21 cellular contexts compared by ENCODE assay signal in the genomic region with DNA sequence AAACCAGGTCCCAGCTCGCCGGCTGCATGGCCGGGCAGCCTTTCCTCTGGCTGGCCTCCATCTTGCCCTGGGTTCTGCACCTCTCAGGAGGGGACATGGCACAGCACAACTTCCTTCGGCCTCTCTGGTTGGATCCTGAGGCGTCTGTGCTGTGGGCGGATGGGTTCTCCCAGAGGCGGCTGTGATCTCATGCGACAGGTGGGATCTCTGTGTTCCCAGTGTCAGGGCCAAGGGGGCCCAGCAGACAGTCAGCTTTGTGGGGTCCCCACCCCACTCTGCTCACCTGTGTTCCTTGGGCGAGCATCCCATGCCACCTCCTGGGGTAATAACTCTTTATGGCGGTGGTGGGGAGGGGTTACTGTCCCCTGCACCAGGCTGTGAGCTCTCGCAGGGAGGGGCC. TPM values are rescaled to one million over a fixed set of nuclear protein-coding genes. Genes with fewer than 3 reads are reported as not detected.
A peak's percentile ranks its signal among the peaks of the same experiment; 100 is the strongest.
DNase-seq lines count a peak whose midpoint lies in the region; ATAC-seq, FAIRE-seq and TF ChIP-seq lines count a peak whose summit lies in the region.
"Had no signal": no experiment of that assay in that cellular context is flagged by ENCODE, and none has a peak within 500 bp of the region (broad histone marks: within the 10 kb centered on the region; RNA-seq: fewer than 3 reads in every experiment).

No MANE protein-coding gene starts in this region.

- H3K27me3 Mint-ChIP-seq in progenitor cell of endocrine pancreas = peaks cover 19% of the 10 kb centered on the region
- H3K27me3 Mint-ChIP-seq in Caco-2 (ENCODE audit: insufficient read depth, unreplicated experiment) = no peaks in the 10 kb centered on the region
- peaks cover 4% of the 10 kb centered on the region for H3K27me3 Mint-ChIP-seq in activated CD4-positive, alpha-beta memory T cell treated with anti-CD3 and anti-CD28 coated beads for 36 hours

- H3K27ac ChIP-seq in RWPE1 (peak overlapping the region; percentile 68), epithelial cell of prostate (peak overlapping the region; percentile 49)
- H3K27ac ChIP-seq: GM23248 had no signal

- no peak for TF ChIP-seq POLR2A in H54 (IDR thresholded peaks at IDR 0.05; ENCODE audit: low read depth, low read length)

- H3K4me3 ChIP-seq in H7 (ENCODE audit: insufficient read depth, low read depth, low read length) (no peak overlapping the region), Caco-2 (ENCODE audit: low read depth, low read length) (no peak overlapping the region)
- H3K4me3 ChIP-seq: GM23248 had no signal

- CTCF ChIA-PET in RWPE1 (lab: Yijun Ruan, JAX) (interaction anchor here (1.3 to 1.4 kb wide), 2 partner anchors 14 to 36 kb away, joined by 3 to 4 read pairs; partner anchors contain the start of gene FA2H), Caco-2 (lab: Charles Lee) (interaction anchor here (1.3 kb wide), 1 partner anchor 124 kb away, joined by 3 read pairs; no protein-coding TSS in a partner anchor)
- CTCF ChIA-PET in activated CD4-positive, alpha-beta memory T cell treated with anti-CD3 and anti-CD28 coated beads for 36 hours (lab: Charles Lee) = interaction anchor here (1.3 kb wide), 1 partner anchor 12 kb away, joined by 3 read pairs; no protein-coding TSS in a partner anchor

- H3K9me3 ChIP-seq in Caco-2 = no peaks in the 10 kb centered on the region

- peaks cover 10% of the 10 kb centered on the region for H3K4me1 ChIP-seq in Caco-2

- H3K36me3 Mint-ChIP-seq in progenitor cell of endocrine pancreas (ENCODE audit: insufficient read depth) (no peaks in the 10 kb centered on the region), Caco-2 (ENCODE audit: insufficient read depth, unreplicated experiment) (peaks cover 8% of the 10 kb centered on the region)
- no peaks in the 10 kb centered on the region for H3K36me3 Mint-ChIP-seq in activated CD4-positive, alpha-beta memory T cell treated with anti-CD3 and anti-CD28 coated beads for 36 hours
- H3K36me3 Mint-ChIP-seq: CD14-positive monocyte had no signal

- POLR2A ChIA-PET in RWPE1 (lab: Yijun Ruan, JAX; ENCODE audit: low non-redundant PET) = no interaction called here
- POLR2A ChIA-PET in Caco-2 (lab: Charles Lee) = no interaction called here
- POLR2A ChIA-PET in activated CD4-positive, alpha-beta memory T cell treated with anti-CD3 and anti-CD28 coated beads for 36 hours (lab: Charles Lee) = no interaction called here

- FAIRE-seq in H54 (lab: Jason Lieb, UNC) = no peak
- FAIRE-seq: GM19239, HepG2 had no signal

- H3K4me3 Mint-ChIP-seq in progenitor cell of endocrine pancreas (ENCODE audit: low read depth) (no peak overlapping the region), Caco-2 (ENCODE audit: unreplicated experiment) (no peak overlapping the region)
- H3K4me3 Mint-ChIP-seq in activated CD4-positive, alpha-beta memory T cell treated with anti-CD3 and anti-CD28 coated beads for 36 hours = no peak overlapping the region
- H3K4me3 Mint-ChIP-seq: CD14-positive monocyte had no signal

- H3K9me3 Mint-ChIP-seq in progenitor cell of endocrine pancreas (ENCODE audit: low read depth) (no peaks in the 10 kb centered on the region), Caco-2 (ENCODE audit: unreplicated experiment) (no peaks in the 10 kb centered on the region)
- no peaks in the 10 kb centered on the region for H3K9me3 Mint-ChIP-seq in activated CD4-positive, alpha-beta memory T cell treated with anti-CD3 and anti-CD28 coated beads for 36 hours

- no peak for ATAC-seq in HG03521 (IDR thresholded peaks at IDR 0.05; ENCODE audit: unreplicated experiment)

- H3K36me3 ChIP-seq in H7 (replicated peaks; ENCODE audit: control insufficient read depth, insufficient read depth, low read length) (no peaks in the 10 kb centered on the region), Caco-2 (ENCODE audit: control insufficient read depth, insufficient read depth, low read length) (no peaks in the 10 kb centered on the region)

- DNase-seq in H7 = peak; percentile 40
- DNase-seq in RWPE1 (ENCODE audit: low spot score) = no peak
- no peak for DNase-seq in epithelial cell of prostate (ENCODE audit: low read depth, low spot score)
- DNase-seq in progenitor cell of endocrine pancreas (ENCODE audit: low spot score, unreplicated experiment) = no peak
- DNase-seq in Caco-2 = no peak
- no peak for DNase-seq in H54 (ENCODE audit: insufficient read length, low spot score)
- no peak for DNase-seq in activated CD4-positive, alpha-beta memory T cell treated with anti-CD3 and anti-CD28 coated beads for 36 hours
- DNase-seq: AML-193, DMS153, GDM1, KBM-7, NCI-H1694 treated with DMSO at 0.1 percent for 48 hours, NCI-H2107, NCI-H226, NCI-H524 had no signal

- BruUV-seq in Caco-2 (replicated peaks; lab: Mats Ljungman, UMichigan) = no TSS peak

- TF ChIP-seq CTCF in RWPE1 (conservative IDR thresholded peaks at IDR 0.05; ENCODE audit: low read depth) = no peak
- TF ChIP-seq CTCF in progenitor cell of endocrine pancreas (IDR thresholded peaks at IDR 0.05; ENCODE audit: unreplicated experiment) = no peak
- TF ChIP-seq CTCF in Caco-2 (IDR thresholded peaks at IDR 0.05; ENCODE audit: insufficient read depth in 1 of 2, low read depth in 1 of 2, low read length in 1 of 2, severe bottlenecking in 1 of 2, unreplicated experiment in 1 of 2) = no peak

- intact Hi-C loops in Caco-2 (cut with micrococcal nuclease; ENCODE audit: unreplicated experiment) = no loop called here
- intact Hi-C loops in activated CD4-positive, alpha-beta memory T cell treated with anti-CD3 and anti-CD28 coated beads for 36 hours (cut with micrococcal nuclease) = loop anchor here (10.0 kb wide), 1 partner anchor 216 kb away; no protein-coding TSS in a partner anchor

- peaks cover 4% of the 10 kb centered on the region for H3K4me1 Mint-ChIP-seq in progenitor cell of endocrine pancreas (ENCODE audit: low read depth)
- no peaks in the 10 kb centered on the region for H3K4me1 Mint-ChIP-seq in Caco-2 (ENCODE audit: low read depth, unreplicated experiment)
- no peaks in the 10 kb centered on the region for H3K4me1 Mint-ChIP-seq in activated CD4-positive, alpha-beta memory T cell treated with anti-CD3 and anti-CD28 coated beads for 36 hours (ENCODE audit: low read depth)

- H3K27ac Mint-ChIP-seq in progenitor cell of endocrine pancreas = peak overlapping the region; percentile 10
- H3K27ac Mint-ChIP-seq in Caco-2 (ENCODE audit: unreplicated experiment) = no peak overlapping the region
- no peak overlapping the region for H3K27ac Mint-ChIP-seq in activated CD4-positive, alpha-beta memory T cell treated with anti-CD3 and anti-CD28 coated beads for 36 hours
- H3K27ac Mint-ChIP-seq: CD14-positive monocyte had no signal

- no peaks in the 10 kb centered on the region for H3K27me3 ChIP-seq in H7 (ENCODE audit: control insufficient read depth, insufficient read depth, low read length)
- no peaks in the 10 kb centered on the region for H3K27me3 ChIP-seq in Caco-2 (replicated peaks; ENCODE audit: control insufficient read depth, insufficient read depth, low read length)

RNA-seq across cellular contexts. Expression of gene FA2H, which starts 35.8 kb away (rescaled TPM):
- total RNA-seq in H7 (2014; rRNA removed; shearing (Covaris generic)) = 1.1 and 1.9 TPM in 2 replicates
- total RNA-seq in progenitor cell of endocrine pancreas = 2.7 and 3.3 TPM in 2 replicates
- total RNA-seq in Caco-2 (2022) = 20.1 and 21.3 TPM in 2 replicates
- under 1 TPM in 1 of 2 experiments, not detected in 1; 0.22 TPM for total RNA-seq in activated CD4-positive, alpha-beta memory T cell treated with anti-CD3 and anti-CD28 coated beads for 36 hours
- total RNA-seq: Daoy, GM23248, HepG2 had no signal

RNA-seq across cellular contexts. Expression of gene MLKL, which starts 38.2 kb away (rescaled TPM):
- 0.59 and 1.3 TPM in 2 replicates for total RNA-seq in H7 (2014; rRNA removed; shearing (Covaris generic))
- total RNA-seq in progenitor cell of endocrine pancreas (0.24 and 1.1 TPM in 2 replicates), Caco-2 (2022) (9.7 and 10.8 TPM in 2 replicates)
- total RNA-seq in activated CD4-positive, alpha-beta memory T cell treated with anti-CD3 and anti-CD28 coated beads for 36 hours = 10 to 100 TPM; 18.3 to 18.8 TPM
